ENCODE assay signal across 13 cellular contexts in the genomic region with DNA sequence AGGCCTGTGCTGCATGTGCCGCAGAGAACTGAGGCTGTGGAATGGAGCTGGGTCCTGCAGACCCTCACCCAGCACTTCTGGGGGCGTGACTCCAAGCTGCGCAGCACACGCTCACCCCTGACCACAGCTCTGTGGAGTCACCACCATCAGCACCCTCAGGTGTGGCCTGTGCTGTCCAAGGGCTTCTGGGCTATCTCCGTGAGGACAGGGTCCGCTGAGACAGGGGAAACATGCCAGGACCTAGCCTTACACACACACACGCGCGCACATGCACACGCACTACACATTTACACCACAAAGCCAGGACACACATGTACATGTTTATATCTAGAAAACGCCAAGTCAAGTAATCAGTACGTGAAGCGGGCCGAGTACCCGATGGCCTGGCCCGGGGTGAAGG.
"Had no signal": no experiment of that assay in that cellular context is flagged by ENCODE, and none has a peak within 500 bp of the region (broad histone marks: within the 10 kb centered on the region; RNA-seq: fewer than 3 reads in every experiment).

No MANE protein-coding gene starts in this region.

- H3K4me3 ChIP-seq: coronary artery, esophagus squamous epithelium, thyroid gland had no signal

- H3K27me3 ChIP-seq: esophagus squamous epithelium, thyroid gland had no signal

- H3K4me1 ChIP-seq: parathyroid adenoma had no signal

- H3K27ac ChIP-seq: coronary artery, esophagus squamous epithelium, parathyroid adenoma, thyroid gland had no signal

- H2AFZ ChIP-seq: parathyroid adenoma had no signal

- DNase-seq: activated CD4-positive, alpha-beta T cell treated with anti-CD3 and anti-CD28 coated beads for 1 hour; activated CD4-positive, alpha-beta T cell treated with anti-CD3 and anti-CD28 coated beads, Interleukin-2, amount 50 U/mL, for 48 hours; activated naive CD4-positive, alpha-beta T cell treated with anti-CD3 and anti-CD28 coated beads, Interleukin-2, amount 10 ng/mL, durations not matched to agents 7 days and 5 days; central memory CD4-positive, alpha-beta T cell; esophagus squamous epithelium; kidney glomerular epithelial cell; naive thymus-derived CD4-positive, alpha-beta T cell; retina; T-helper 1 cell; T1000; thyroid gland had no signal

- H3K9me3 ChIP-seq: esophagus squamous epithelium, thyroid gland had no signal

- H3K9ac ChIP-seq: parathyroid adenoma had no signal
